ENCODE assay signal across 1 cellular context in the genomic region with DNA sequence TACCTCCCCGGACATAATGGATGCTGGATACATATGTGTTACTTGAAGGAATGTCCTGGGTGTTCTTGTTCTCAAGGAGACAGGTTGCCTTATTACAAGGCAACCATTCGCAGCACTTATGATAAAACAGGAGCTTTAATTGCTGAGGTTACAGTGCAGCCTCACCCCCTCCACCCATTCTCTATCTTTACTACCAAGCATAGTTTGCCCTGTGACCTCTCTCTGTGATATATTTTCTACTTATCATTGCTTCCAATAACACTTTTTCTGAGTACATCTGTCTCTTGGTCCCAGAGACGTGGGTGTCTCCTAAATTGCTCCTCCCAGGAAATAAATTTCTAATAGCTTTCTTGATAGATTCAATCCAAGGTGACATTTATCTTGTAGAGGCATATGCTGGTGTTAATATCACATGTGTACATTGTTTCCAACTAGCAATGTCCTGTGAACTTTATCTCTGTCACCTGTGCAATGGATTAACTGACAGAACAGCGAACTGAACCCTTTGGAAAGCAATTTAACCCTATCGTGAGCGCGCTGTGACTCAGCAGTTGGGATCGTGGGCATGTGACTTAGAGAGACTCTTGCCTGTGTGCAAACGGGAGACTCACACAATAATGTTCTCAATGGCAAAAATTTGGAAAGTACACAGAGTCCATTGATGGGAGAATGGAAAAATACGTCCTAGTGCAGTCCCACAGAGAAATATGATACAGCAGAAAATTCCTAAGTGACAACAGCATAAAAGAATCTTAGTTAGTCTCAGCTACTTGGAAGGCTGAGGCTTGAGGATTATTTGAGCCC.
TF ChIP-seq lines count a peak whose summit lies in the region.

No MANE protein-coding gene starts in this region.

TF ChIP-seq in HepG2, 621 proteins besides CTCF, POLR2A, EP300 and RAD21 (continued from another document):
- TF ChIP-seq ZKSCAN8 (CRISPR knock-in tag; IDR thresholded peaks at IDR 0.05; ENCODE audit: borderline replicate concordance) (peak; percentile 42; the same call in 1 of the 2 replicates), HMG20A (CRISPR knock-in tag; IDR thresholded peaks at IDR 0.05; ENCODE audit: borderline replicate concordance) (peak; percentile 52; the same call in 1 of the 2 replicates), PLRG1 (conservative IDR thresholded peaks at IDR 0.05) (no peak), ZNF790 (CRISPR knock-in tag; IDR thresholded peaks at IDR 0.05; ENCODE audit: borderline replicate concordance) (no peak), RBAK (CRISPR knock-in tag; IDR thresholded peaks at IDR 0.05) (no peak), HOXA3 (CRISPR knock-in tag; IDR thresholded peaks at IDR 0.05) (peak; percentile 46; the same call in 1 of the 2 replicates), KLF12 (CRISPR knock-in tag; IDR thresholded peaks at IDR 0.05; ENCODE audit: borderline replicate concordance) (no peak), TBX3 (IDR thresholded peaks at IDR 0.05; ENCODE audit: borderline replicate concordance) (peak; percentile 26; the same call in 1 of the 2 replicates), SIX1 (CRISPR knock-in tag; IDR thresholded peaks at IDR 0.05; ENCODE audit: borderline replicate concordance) (peak; percentile 89; the same call in 1 of the 2 replicates), FOXM1 (CRISPR knock-in tag; IDR thresholded peaks at IDR 0.05) (no peak), KAT7 (CRISPR knock-in tag; IDR thresholded peaks at IDR 0.05; ENCODE audit: borderline replicate concordance) (no peak), RFX3 (CRISPR knock-in tag; IDR thresholded peaks at IDR 0.05) (no peak), ZNF510 (CRISPR knock-in tag; IDR thresholded peaks at IDR 0.05; ENCODE audit: low read depth) (no peak), NFYC (CRISPR knock-in tag; IDR thresholded peaks at IDR 0.05) (no peak), ZNF883 (CRISPR knock-in tag; IDR thresholded peaks at IDR 0.05; ENCODE audit: not compliant biosample characterization) (no peak), GATAD1 (CRISPR knock-in tag; IDR thresholded peaks at IDR 0.05) (no peak)
- TF ChIP-seq, protein P1, sequence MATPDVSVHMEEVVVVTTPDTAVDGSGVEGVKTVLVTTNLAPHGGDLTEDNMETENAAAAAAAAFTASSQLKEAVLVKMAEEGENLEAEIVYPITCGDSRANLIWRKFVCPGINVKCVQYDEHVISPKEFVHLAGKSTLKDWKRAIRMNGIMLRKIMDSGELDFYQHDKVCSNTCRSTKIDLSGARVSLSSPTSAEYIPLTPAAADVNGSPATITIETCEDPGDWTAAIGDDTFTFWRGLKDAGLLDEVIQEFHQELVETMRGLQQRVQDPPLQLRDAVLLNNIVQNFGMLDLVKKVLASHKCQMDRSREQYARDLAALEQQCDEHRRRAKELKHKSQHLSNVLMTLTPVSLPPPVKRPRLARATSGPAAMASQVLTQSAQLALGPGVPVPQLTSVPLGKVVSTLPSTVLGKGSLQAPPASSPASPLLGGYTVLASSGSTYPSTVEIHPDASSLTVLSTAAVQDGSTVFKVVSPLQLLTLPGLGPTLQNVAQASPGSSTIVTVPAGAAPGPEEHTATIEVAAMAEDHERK (CRISPR knock-in tag; IDR thresholded peaks at IDR 0.05; ENCODE audit: low read depth) = no peak
- TF ChIP-seq, protein P2, sequence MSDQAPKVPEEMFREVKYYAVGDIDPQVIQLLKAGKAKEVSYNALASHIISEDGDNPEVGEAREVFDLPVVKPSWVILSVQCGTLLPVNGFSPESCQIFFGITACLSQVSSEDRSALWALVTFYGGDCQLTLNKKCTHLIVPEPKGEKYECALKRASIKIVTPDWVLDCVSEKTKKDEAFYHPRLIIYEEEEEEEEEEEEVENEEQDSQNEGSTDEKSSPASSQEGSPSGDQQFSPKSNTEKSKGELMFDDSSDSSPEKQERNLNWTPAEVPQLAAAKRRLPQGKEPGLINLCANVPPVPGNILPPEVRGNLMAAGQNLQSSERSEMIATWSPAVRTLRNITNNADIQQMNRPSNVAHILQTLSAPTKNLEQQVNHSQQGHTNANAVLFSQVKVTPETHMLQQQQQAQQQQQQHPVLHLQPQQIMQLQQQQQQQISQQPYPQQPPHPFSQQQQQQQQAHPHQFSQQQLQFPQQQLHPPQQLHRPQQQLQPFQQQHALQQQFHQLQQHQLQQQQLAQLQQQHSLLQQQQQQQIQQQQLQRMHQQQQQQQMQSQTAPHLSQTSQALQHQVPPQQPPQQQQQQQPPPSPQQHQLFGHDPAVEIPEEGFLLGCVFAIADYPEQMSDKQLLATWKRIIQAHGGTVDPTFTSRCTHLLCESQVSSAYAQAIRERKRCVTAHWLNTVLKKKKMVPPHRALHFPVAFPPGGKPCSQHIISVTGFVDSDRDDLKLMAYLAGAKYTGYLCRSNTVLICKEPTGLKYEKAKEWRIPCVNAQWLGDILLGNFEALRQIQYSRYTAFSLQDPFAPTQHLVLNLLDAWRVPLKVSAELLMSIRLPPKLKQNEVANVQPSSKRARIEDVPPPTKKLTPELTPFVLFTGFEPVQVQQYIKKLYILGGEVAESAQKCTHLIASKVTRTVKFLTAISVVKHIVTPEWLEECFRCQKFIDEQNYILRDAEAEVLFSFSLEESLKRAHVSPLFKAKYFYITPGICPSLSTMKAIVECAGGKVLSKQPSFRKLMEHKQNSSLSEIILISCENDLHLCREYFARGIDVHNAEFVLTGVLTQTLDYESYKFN (CRISPR knock-in tag; conservative IDR thresholded peaks at IDR 0.05) = peak; percentile 73
- TF ChIP-seq, protein P3, sequence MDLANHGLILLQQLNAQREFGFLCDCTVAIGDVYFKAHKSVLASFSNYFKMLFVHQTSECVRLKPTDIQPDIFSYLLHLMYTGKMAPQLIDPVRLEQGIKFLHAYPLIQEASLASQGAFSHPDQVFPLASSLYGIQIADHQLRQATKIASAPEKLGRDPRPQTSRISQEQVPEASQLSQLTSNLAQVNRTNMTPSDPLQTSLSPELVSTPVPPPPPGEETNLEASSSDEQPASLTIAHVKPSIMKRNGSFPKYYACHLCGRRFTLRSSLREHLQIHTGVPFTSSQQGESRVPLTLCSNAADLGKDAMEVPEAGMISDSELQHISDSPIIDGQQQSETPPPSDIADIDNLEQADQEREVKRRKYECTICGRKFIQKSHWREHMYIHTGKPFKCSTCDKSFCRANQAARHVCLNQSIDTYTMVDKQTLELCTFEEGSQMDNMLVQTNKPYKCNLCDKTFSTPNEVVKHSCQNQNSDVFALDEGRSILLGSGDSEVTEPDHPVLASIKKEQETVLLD (CRISPR knock-in tag; IDR thresholded peaks at IDR 0.05; ENCODE audit: low read depth) = no peak
- TF ChIP-seq, protein P4, sequence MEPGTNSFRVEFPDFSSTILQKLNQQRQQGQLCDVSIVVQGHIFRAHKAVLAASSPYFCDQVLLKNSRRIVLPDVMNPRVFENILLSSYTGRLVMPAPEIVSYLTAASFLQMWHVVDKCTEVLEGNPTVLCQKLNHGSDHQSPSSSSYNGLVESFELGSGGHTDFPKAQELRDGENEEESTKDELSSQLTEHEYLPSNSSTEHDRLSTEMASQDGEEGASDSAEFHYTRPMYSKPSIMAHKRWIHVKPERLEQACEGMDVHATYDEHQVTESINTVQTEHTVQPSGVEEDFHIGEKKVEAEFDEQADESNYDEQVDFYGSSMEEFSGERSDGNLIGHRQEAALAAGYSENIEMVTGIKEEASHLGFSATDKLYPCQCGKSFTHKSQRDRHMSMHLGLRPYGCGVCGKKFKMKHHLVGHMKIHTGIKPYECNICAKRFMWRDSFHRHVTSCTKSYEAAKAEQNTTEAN (CRISPR knock-in tag; conservative IDR thresholded peaks at IDR 0.05) = peak; percentile 48; the same call in 1 of the 2 replicates
- TF ChIP-seq, protein P5, sequence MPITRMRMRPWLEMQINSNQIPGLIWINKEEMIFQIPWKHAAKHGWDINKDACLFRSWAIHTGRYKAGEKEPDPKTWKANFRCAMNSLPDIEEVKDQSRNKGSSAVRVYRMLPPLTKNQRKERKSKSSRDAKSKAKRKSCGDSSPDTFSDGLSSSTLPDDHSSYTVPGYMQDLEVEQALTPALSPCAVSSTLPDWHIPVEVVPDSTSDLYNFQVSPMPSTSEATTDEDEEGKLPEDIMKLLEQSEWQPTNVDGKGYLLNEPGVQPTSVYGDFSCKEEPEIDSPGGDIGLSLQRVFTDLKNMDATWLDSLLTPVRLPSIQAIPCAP (CRISPR knock-in tag; IDR thresholded peaks at IDR 0.05; ENCODE audit: low read depth) = no peak
- TF ChIP-seq, protein P6, sequence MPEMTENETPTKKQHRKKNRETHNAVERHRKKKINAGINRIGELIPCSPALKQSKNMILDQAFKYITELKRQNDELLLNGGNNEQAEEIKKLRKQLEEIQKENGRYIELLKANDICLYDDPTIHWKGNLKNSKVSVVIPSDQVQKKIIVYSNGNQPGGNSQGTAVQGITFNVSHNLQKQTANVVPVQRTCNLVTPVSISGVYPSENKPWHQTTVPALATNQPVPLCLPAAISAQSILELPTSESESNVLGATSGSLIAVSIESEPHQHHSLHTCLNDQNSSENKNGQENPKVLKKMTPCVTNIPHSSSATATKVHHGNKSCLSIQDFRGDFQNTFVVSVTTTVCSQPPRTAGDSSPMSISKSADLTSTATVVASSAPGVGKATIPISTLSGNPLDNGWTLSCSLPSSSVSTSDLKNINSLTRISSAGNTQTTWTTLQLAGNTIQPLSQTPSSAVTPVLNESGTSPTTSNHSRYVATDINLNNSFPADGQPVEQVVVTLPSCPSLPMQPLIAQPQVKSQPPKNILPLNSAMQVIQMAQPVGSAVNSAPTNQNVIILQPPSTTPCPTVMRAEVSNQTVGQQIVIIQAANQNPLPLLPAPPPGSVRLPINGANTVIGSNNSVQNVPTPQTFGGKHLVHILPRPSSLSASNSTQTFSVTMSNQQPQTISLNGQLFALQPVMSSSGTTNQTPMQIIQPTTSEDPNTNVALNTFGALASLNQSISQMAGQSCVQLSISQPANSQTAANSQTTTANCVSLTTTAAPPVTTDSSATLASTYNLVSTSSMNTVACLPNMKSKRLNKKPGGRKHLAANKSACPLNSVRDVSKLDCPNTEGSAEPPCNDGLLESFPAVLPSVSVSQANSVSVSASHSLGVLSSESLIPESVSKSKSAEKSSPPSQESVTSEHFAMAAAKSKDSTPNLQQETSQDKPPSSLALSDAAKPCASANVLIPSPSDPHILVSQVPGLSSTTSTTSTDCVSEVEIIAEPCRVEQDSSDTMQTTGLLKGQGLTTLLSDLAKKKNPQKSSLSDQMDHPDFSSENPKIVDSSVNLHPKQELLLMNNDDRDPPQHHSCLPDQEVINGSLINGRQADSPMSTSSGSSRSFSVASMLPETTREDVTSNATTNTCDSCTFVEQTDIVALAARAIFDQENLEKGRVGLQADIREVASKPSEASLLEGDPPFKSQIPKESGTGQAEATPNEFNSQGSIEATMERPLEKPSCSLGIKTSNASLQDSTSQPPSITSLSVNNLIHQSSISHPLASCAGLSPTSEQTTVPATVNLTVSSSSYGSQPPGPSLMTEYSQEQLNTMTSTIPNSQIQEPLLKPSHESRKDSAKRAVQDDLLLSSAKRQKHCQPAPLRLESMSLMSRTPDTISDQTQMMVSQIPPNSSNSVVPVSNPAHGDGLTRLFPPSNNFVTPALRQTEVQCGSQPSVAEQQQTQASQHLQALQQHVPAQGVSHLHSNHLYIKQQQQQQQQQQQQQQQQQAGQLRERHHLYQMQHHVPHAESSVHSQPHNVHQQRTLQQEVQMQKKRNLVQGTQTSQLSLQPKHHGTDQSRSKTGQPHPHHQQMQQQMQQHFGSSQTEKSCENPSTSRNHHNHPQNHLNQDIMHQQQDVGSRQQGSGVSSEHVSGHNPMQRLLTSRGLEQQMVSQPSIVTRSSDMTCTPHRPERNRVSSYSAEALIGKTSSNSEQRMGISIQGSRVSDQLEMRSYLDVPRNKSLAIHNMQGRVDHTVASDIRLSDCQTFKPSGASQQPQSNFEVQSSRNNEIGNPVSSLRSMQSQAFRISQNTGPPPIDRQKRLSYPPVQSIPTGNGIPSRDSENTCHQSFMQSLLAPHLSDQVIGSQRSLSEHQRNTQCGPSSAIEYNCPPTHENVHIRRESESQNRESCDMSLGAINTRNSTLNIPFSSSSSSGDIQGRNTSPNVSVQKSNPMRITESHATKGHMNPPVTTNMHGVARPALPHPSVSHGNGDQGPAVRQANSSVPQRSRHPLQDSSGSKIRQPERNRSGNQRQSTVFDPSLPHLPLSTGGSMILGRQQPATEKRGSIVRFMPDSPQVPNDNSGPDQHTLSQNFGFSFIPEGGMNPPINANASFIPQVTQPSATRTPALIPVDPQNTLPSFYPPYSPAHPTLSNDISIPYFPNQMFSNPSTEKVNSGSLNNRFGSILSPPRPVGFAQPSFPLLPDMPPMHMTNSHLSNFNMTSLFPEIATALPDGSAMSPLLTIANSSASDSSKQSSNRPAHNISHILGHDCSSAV (CRISPR knock-in tag; IDR thresholded peaks at IDR 0.05; ENCODE audit: borderline replicate concordance) = no peak
